In genomic region chr2:40200516-40200915, GRCh38 we compare ENCODE assay signal across 13 cellular contexts.
"Had no signal": no experiment of that assay in that cellular context is flagged by ENCODE, and none has a peak within 500 bp of the region (broad histone marks: within the 10 kb centered on the region; RNA-seq: fewer than 3 reads in every experiment).

No MANE protein-coding gene starts in this region.

- H3K36me3 ChIP-seq: breast epithelium, left ventricle myocardium inferior, right lobe of liver, suprapubic skin, upper lobe of left lung had no signal

- H3K9me3 ChIP-seq: breast epithelium, left ventricle myocardium inferior, right lobe of liver, suprapubic skin, upper lobe of left lung had no signal

- H3K27ac ChIP-seq: breast epithelium, dorsolateral prefrontal cortex, left ventricle myocardium inferior, right lobe of liver, suprapubic skin, upper lobe of left lung had no signal

- H3K4me1 ChIP-seq: breast epithelium, right lobe of liver, suprapubic skin, upper lobe of left lung had no signal

- DNase-seq: activated CD4-positive, alpha-beta T cell treated with anti-CD3 and anti-CD28 coated beads, Interleukin-2, amount 50 U/mL, for 1 hour; activated effector memory CD4-positive, alpha-beta T cell treated with Interleukin-2 at 50 U/mL for 16 hours; activated naive CD8-positive, alpha-beta T cell treated with anti-CD3 and anti-CD28 coated beads for 36 hours; anterior cingulate cortex; dorsolateral prefrontal cortex; left ventricle myocardium inferior; natural killer cell; right lobe of liver; stimulated activated naive CD4-positive, alpha-beta T cell treated with Interleukin-2 at 50 U/mL for 16 hours; upper lobe of left lung had no signal

- H3K27me3 ChIP-seq: breast epithelium, dorsolateral prefrontal cortex, right lobe of liver, suprapubic skin, upper lobe of left lung had no signal

- ATAC-seq: esophagus mucosa, natural killer cell, right lobe of liver had no signal

- H3K4me3 ChIP-seq: breast epithelium, dorsolateral prefrontal cortex, left ventricle myocardium inferior, right lobe of liver, suprapubic skin, upper lobe of left lung had no signal
